In the genomic region with DNA sequence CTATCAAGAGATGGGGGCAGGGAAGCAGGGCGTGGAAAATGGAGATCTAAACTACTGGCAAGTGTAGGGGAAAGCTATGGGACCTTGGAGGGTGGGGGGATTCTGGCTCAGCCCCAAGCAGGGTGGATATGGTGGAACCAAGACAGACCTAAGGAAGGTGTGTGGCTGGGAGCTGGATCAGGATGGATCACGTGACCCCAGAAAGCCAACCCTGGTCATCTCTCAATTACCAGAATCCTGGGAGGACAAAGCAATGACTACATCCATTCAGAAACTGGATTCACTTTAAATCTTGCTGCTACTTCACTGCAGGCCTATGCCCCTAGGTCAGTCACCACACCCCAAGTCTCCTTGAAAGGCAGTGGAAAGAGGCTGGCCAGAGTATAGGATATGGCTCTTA, we compare ENCODE assay signal across 33 cellular contexts.
"Had no signal": no experiment of that assay in that cellular context is flagged by ENCODE, and none has a peak within 500 bp of the region (broad histone marks: within the 10 kb centered on the region; RNA-seq: fewer than 3 reads in every experiment).

No MANE protein-coding gene starts in this region.

- FAIRE-seq: TTC549 had no signal

- H3K27me3 ChIP-seq: adrenal gland, ascending aorta had no signal

- H3K4me3 Mint-ChIP-seq: activated B cell treated with CpG ODN at 0.5 μM for 24 hours; activated CD4-positive, alpha-beta memory T cell treated with anti-CD3 and anti-CD28 coated beads for 36 hours; activated CD4-positive, alpha-beta T cell treated with anti-CD3 and anti-CD28 coated beads, Interleukin-2, amount 10 ng/mL, durations not matched to agents 24 days and 14 days; activated CD8-positive, alpha-beta T cell treated with anti-CD3 and anti-CD28 coated beads for 36 hours; activated naive CD4-positive, alpha-beta T cell treated with anti-CD3 and anti-CD28 coated beads for 36 hours; activated naive CD8-positive, alpha-beta T cell treated with anti-CD3 and anti-CD28 coated beads for 36 hours; activated T-cell treated with anti-CD3 and anti-CD28 coated beads, Interleukin-2, amount 50 U/mL, for 4 hours; activated T-cell treated with anti-CD3 and anti-CD28 coated beads, Interleukin-2, amount 50 U/mL, for 72 hours; activated T-helper 1 cell treated with anti-CD3 and anti-CD28 coated beads, Interleukin-12 subunit alpha, Interleukin-12 subunit beta, Interleukin-2, Interleukin-4 antibody, amounts not matched to agents 30 ng/mL and 10 ng/mL and 1 ng/mL, durations not matched to agents 14 hours and 24 hours and 36 hours; activated T-helper 17 cell treated with anti-CD3 and anti-CD28 coated beads, Interleukin-2, amount 50 U/mL, for 72 hours; brain; T-cell; T-helper 17 cell had no signal

- H3K4me3 ChIP-seq: adrenal gland, ascending aorta had no signal

- H3K36me3 ChIP-seq: adrenal gland, ascending aorta had no signal

- H3K27me3 Mint-ChIP-seq: activated B cell treated with CpG ODN at 0.5 μM for 24 hours; activated CD4-positive, alpha-beta memory T cell treated with anti-CD3 and anti-CD28 coated beads for 36 hours; activated CD8-positive, alpha-beta T cell treated with anti-CD3 and anti-CD28 coated beads for 36 hours; activated naive CD8-positive, alpha-beta T cell treated with anti-CD3 and anti-CD28 coated beads for 36 hours; activated T-helper 17 cell treated with anti-CD3 and anti-CD28 coated beads, Interleukin-2, amount 50 U/mL, for 72 hours; T-cell had no signal

- H3K9me3 ChIP-seq: adrenal gland, ascending aorta had no signal

- DNase-seq: activated B cell treated with CpG ODN at 0.5 μM for 24 hours; activated CD4-positive, alpha-beta memory T cell treated with anti-CD3 and anti-CD28 coated beads for 36 hours; activated CD4-positive, alpha-beta T cell treated with anti-CD3 and anti-CD28 coated beads for 4 hours; activated CD4-positive, alpha-beta T cell treated with anti-CD3 and anti-CD28 coated beads, Interleukin-2, amount 10 ng/mL, durations not matched to agents 24 days and 14 days; activated CD4-positive, alpha-beta T cell treated with anti-CD3 and anti-CD28 coated beads, Interleukin-2, amount 50 U/mL, for 1 hour; activated CD4-positive, alpha-beta T cell treated with anti-CD3 and anti-CD28 coated beads, Interleukin-2, amount 50 U/mL, for 4 hours; activated CD4-positive, CD25-positive, alpha-beta regulatory T cell treated with anti-CD3 and anti-CD28 coated beads, Interleukin-2, amount 50 U/mL, for 72 hours; activated CD8-positive, alpha-beta memory T cell treated with anti-CD3 and anti-CD28 coated beads, Interleukin-2, amount 50 U/mL, for 4 hours; activated CD8-positive, alpha-beta T cell treated with anti-CD3 and anti-CD28 coated beads for 36 hours; activated effector memory CD4-positive, alpha-beta T cell treated with anti-CD3 and anti-CD28 coated beads, Interleukin-2, amount 50 U/mL, for 16 hours; activated gamma-delta T cell treated with Interleukin-2 at 50 U/mL for 16 hours; activated naive CD4-positive, alpha-beta T cell; activated naive CD4-positive, alpha-beta T cell treated with anti-CD3 and anti-CD28 coated beads for 36 hours; activated naive CD4-positive, alpha-beta T cell treated with anti-CD3 and anti-CD28 coated beads, Interleukin-2, amount 50 U/mL, for 16 hours; activated naive CD8-positive, alpha-beta T cell treated with anti-CD3 and anti-CD28 coated beads for 36 hours; activated T-cell treated with anti-CD3 and anti-CD28 coated beads for 4 hours; activated T-cell treated with anti-CD3 and anti-CD28 coated beads, Interleukin-2, amount 50 U/mL, for 1 hour; activated T-cell treated with anti-CD3 and anti-CD28 coated beads, Interleukin-2, amount 50 U/mL, for 4 hours; activated T-cell treated with anti-CD3 and anti-CD28 coated beads, Interleukin-2, amount 50 U/mL, for 72 hours; adrenal gland; amniotic stem cell; anterior cingulate cortex; central memory CD4-positive, alpha-beta T cell; T-cell; T-helper 17 cell; T1000 had no signal

- H3K9me3 Mint-ChIP-seq: activated B cell treated with CpG ODN at 0.5 μM for 24 hours; activated CD4-positive, alpha-beta memory T cell treated with anti-CD3 and anti-CD28 coated beads for 36 hours; activated CD4-positive, alpha-beta T cell treated with anti-CD3 and anti-CD28 coated beads, Interleukin-2, amount 10 ng/mL, durations not matched to agents 24 days and 14 days; activated CD8-positive, alpha-beta T cell treated with anti-CD3 and anti-CD28 coated beads for 36 hours; activated naive CD4-positive, alpha-beta T cell treated with anti-CD3 and anti-CD28 coated beads for 36 hours; activated naive CD4-positive, alpha-beta T cell treated with anti-CD3 and anti-CD28 coated beads, Interleukin-2, amount 50 U/mL, for 72 hours; activated naive CD8-positive, alpha-beta T cell treated with anti-CD3 and anti-CD28 coated beads for 36 hours; activated T-cell treated with anti-CD3 and anti-CD28 coated beads, Interleukin-2, amount 50 U/mL, for 4 hours; activated T-cell treated with anti-CD3 and anti-CD28 coated beads, Interleukin-2, amount 50 U/mL, for 72 hours; activated T-helper 1 cell treated with anti-CD3 and anti-CD28 coated beads, Interleukin-12 subunit alpha, Interleukin-12 subunit beta, Interleukin-2, Interleukin-4 antibody, amounts not matched to agents 30 ng/mL and 10 ng/mL and 1 ng/mL, durations not matched to agents 14 hours and 24 hours and 36 hours; activated T-helper 17 cell treated with anti-CD3 and anti-CD28 coated beads, Interleukin-2, amount 50 U/mL, for 72 hours; T-cell had no signal

- H3K27ac ChIP-seq: adrenal gland, ascending aorta, VCaP had no signal

- H3K4me1 ChIP-seq: adrenal gland, ascending aorta had no signal

- H3K36me3 Mint-ChIP-seq: activated CD4-positive, alpha-beta memory T cell treated with anti-CD3 and anti-CD28 coated beads for 36 hours; activated naive CD4-positive, alpha-beta T cell treated with anti-CD3 and anti-CD28 coated beads, Interleukin-2, amount 50 U/mL, for 72 hours; activated naive CD8-positive, alpha-beta T cell treated with anti-CD3 and anti-CD28 coated beads for 36 hours; T-cell had no signal

- H3K4me1 Mint-ChIP-seq: activated B cell treated with CpG ODN at 0.5 μM for 24 hours; activated CD4-positive, alpha-beta T cell treated with anti-CD3 and anti-CD28 coated beads, Interleukin-2, amount 10 ng/mL, durations not matched to agents 24 days and 14 days; activated naive CD8-positive, alpha-beta T cell treated with anti-CD3 and anti-CD28 coated beads for 36 hours; activated T-helper 17 cell treated with anti-CD3 and anti-CD28 coated beads, Interleukin-2, amount 50 U/mL, for 72 hours; T-cell had no signal

- ATAC-seq: activated CD8-positive, alpha-beta T cell treated with anti-CD3 and anti-CD28 coated beads for 36 hours; activated naive CD4-positive, alpha-beta T cell treated with anti-CD3 and anti-CD28 coated beads, Interleukin-2, amount 50 U/mL, for 72 hours; activated T-cell treated with anti-CD3 and anti-CD28 coated beads, Interleukin-2, amount 50 U/mL, for 4 hours; activated T-cell treated with anti-CD3 and anti-CD28 coated beads, Interleukin-2, amount 50 U/mL, for 72 hours; activated T-helper 17 cell treated with anti-CD3 and anti-CD28 coated beads, Interleukin-2, amount 50 U/mL, for 72 hours; T-cell; T-helper 17 cell had no signal

- H3K27ac Mint-ChIP-seq: activated B cell treated with CpG ODN at 0.5 μM for 24 hours; activated CD4-positive, alpha-beta memory T cell treated with anti-CD3 and anti-CD28 coated beads for 36 hours; activated CD4-positive, alpha-beta T cell treated with anti-CD3 and anti-CD28 coated beads, Interleukin-2, amount 10 ng/mL, durations not matched to agents 24 days and 14 days; activated CD8-positive, alpha-beta T cell treated with anti-CD3 and anti-CD28 coated beads for 36 hours; activated naive CD4-positive, alpha-beta T cell treated with anti-CD3 and anti-CD28 coated beads for 36 hours; activated naive CD4-positive, alpha-beta T cell treated with anti-CD3 and anti-CD28 coated beads, Interleukin-2, amount 50 U/mL, for 72 hours; activated naive CD8-positive, alpha-beta T cell treated with anti-CD3 and anti-CD28 coated beads for 36 hours; activated T-cell treated with anti-CD3 and anti-CD28 coated beads, Interleukin-2, amount 50 U/mL, for 72 hours; activated T-helper 1 cell treated with anti-CD3 and anti-CD28 coated beads, Interleukin-12 subunit alpha, Interleukin-12 subunit beta, Interleukin-2, Interleukin-4 antibody, amounts not matched to agents 30 ng/mL and 10 ng/mL and 1 ng/mL, durations not matched to agents 14 hours and 24 hours and 36 hours; activated T-helper 17 cell treated with anti-CD3 and anti-CD28 coated beads, Interleukin-2, amount 50 U/mL, for 72 hours; brain; T-cell; T-helper 17 cell had no signal
